In the genomic region with DNA sequence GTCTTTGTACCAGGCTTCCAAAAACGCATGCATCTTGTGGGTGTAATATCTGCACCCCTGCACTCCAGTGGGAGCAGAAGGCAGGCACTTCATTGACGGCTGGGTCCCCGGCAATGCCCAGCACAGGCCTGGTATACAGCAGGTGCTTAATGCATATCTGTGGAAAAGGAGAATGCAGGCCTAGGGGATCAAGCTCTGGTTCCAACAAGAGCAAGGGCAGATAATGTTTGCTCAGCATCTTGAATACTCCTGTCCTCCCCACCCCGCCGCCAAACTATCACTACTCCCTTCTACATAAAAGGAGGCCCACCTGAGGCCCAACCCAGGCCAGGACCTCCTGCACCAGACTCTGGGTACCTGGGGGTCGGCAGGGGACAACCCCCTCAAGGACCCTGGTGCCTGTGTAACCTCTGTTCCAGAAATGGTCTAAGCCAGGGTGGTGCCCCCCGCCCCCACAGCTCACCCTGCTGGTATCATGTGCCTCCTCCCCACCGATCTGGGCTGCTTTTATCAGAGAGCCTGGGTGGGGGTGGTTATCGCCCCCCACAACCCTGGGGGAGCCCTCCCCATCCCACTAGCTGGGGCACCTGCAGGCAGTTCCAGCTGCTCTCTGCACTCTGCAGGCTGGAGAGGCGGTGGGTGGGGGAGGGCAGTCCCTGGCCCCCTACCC, we compare ENCODE assay signal across 9 cellular contexts. TPM values are rescaled to one million over a fixed set of nuclear protein-coding genes. Genes with fewer than 3 reads are reported as not detected.
DNase-seq lines count a peak whose midpoint lies in the region; ATAC-seq and TF ChIP-seq lines count a peak whose summit lies in the region.
"Had no signal": no experiment of that assay in that cellular context is flagged by ENCODE, and none has a peak within 500 bp of the region (broad histone marks: within the 10 kb centered on the region; RNA-seq: fewer than 3 reads in every experiment).

No MANE protein-coding gene starts in this region.

- no peak overlapping the region for H3K4me3 ChIP-seq in esophagus muscularis mucosa

- peaks cover 0 to 5% (median 0%) of the 10 kb centered on the region in 4 donors for H3K36me3 ChIP-seq in esophagus muscularis mucosa

- no peak for TF ChIP-seq EP300 in esophagus muscularis mucosa (IDR thresholded peaks at IDR 0.05)

- no peaks in the 10 kb centered on the region for H3K9me3 Mint-ChIP-seq in T-helper 1 cell treated with Interleukin-12 subunit alpha and Interleukin-12 subunit beta and Interleukin-4 antibody, amounts not matched to agents 30 μg/mL and 1 μg/mL, for 36 hours
- H3K9me3 Mint-ChIP-seq in T-cell: no peaks in the 10 kb centered on the region
- no peaks in the 10 kb centered on the region for H3K9me3 Mint-ChIP-seq in stimulated activated effector memory CD8-positive, alpha-beta T cell treated with anti-CD3 and anti-CD28 coated beads, Interleukin-12 subunit alpha, Interleukin-12 subunit beta, amount 100 ng/mL, for 72 hours

- H3K4me1 Mint-ChIP-seq in T-helper 1 cell treated with Interleukin-12 subunit alpha and Interleukin-12 subunit beta and Interleukin-4 antibody, amounts not matched to agents 30 μg/mL and 1 μg/mL, for 36 hours (ENCODE audit: low read depth): peaks cover 26% of the 10 kb centered on the region
- H3K4me1 Mint-ChIP-seq in T-cell: peaks cover 51 to 62% (median 59%) of the 10 kb centered on the region in 3 donors
- H3K4me1 Mint-ChIP-seq in stimulated activated effector memory CD8-positive, alpha-beta T cell treated with anti-CD3 and anti-CD28 coated beads, Interleukin-12 subunit alpha, Interleukin-12 subunit beta, amount 100 ng/mL, for 72 hours: peaks cover 61% of the 10 kb centered on the region

- TF ChIP-seq POLR2A in esophagus muscularis mucosa (IDR thresholded peaks at IDR 0.05; ENCODE audit: low read depth): no peak
- no peak for TF ChIP-seq POLR2A in GM18505 (IDR thresholded peaks at IDR 0.05; ENCODE audit: borderline replicate concordance, extremely low read depth, insufficient read depth, insufficient read length)

- 64% methylated on average over 6 of the region's 10 CpGs for WGBS in esophagus muscularis mucosa

- H3K27ac Mint-ChIP-seq in T-helper 1 cell treated with Interleukin-12 subunit alpha and Interleukin-12 subunit beta and Interleukin-4 antibody, amounts not matched to agents 30 μg/mL and 1 μg/mL, for 36 hours: no peak overlapping the region
- peak overlapping the region; percentile 78 to 85 for H3K27ac Mint-ChIP-seq in T-cell
- H3K27ac Mint-ChIP-seq in stimulated activated effector memory CD8-positive, alpha-beta T cell treated with anti-CD3 and anti-CD28 coated beads, Interleukin-12 subunit alpha, Interleukin-12 subunit beta, amount 100 ng/mL, for 72 hours: peak overlapping the region; percentile 88

- no peak for TF ChIP-seq CTCF in esophagus muscularis mucosa (IDR thresholded peaks at IDR 0.05)

- CTCF ChIA-PET in T-cell (lab: Charles Lee): no interaction called here

- ATAC-seq in T-cell (replicated peaks in 1 of 4): no peak
- no peak for ATAC-seq in stimulated activated effector memory CD8-positive, alpha-beta T cell treated with anti-CD3 and anti-CD28 coated beads, Interleukin-12 subunit alpha, Interleukin-12 subunit beta, amount 100 ng/mL, for 72 hours
- ATAC-seq in GM18505 (IDR thresholded peaks at IDR 0.05; ENCODE audit: unreplicated experiment): no peak

- no peaks in the 10 kb centered on the region for H3K36me3 Mint-ChIP-seq in T-helper 1 cell treated with Interleukin-12 subunit alpha and Interleukin-12 subunit beta and Interleukin-4 antibody, amounts not matched to agents 30 μg/mL and 1 μg/mL, for 36 hours (ENCODE audit: low read depth)
- no peaks in the 10 kb centered on the region for H3K36me3 Mint-ChIP-seq in T-cell
- H3K36me3 Mint-ChIP-seq in stimulated activated effector memory CD8-positive, alpha-beta T cell treated with anti-CD3 and anti-CD28 coated beads, Interleukin-12 subunit alpha, Interleukin-12 subunit beta, amount 100 ng/mL, for 72 hours: peaks cover 19% of the 10 kb centered on the region

- H3K27me3 ChIP-seq in esophagus muscularis mucosa: peaks cover 0 to 75% (median 10%) of the 10 kb centered on the region in 4 donors

- H3K27ac ChIP-seq in esophagus muscularis mucosa (replicated peaks in 1 of 4): peak overlapping the region; percentile 75 to 91 (median 86)

- peaks cover 75 to 95% (median 91%) of the 10 kb centered on the region in 4 donors for H3K4me1 ChIP-seq in esophagus muscularis mucosa

- intact Hi-C loops in esophagus muscularis mucosa (cut with DNase I) (no loop called here), posterior cingulate gyrus (cut with DNase I) (no loop called here)

- H3K27me3 Mint-ChIP-seq in T-helper 1 cell treated with Interleukin-12 subunit alpha and Interleukin-12 subunit beta and Interleukin-4 antibody, amounts not matched to agents 30 μg/mL and 1 μg/mL, for 36 hours (ENCODE audit: low read depth): no peaks in the 10 kb centered on the region
- no peaks in the 10 kb centered on the region for H3K27me3 Mint-ChIP-seq in T-cell

- POLR2A ChIA-PET in T-cell (lab: Charles Lee): no interaction called here

- no peak for DNase-seq in T-helper 1 cell
- DNase-seq in T-cell: no peak
- no peak for DNase-seq in esophagus muscularis mucosa (ENCODE audit: extremely low spot score)
- DNase-seq in stimulated activated effector memory CD8-positive, alpha-beta T cell treated with anti-CD3 and anti-CD28 coated beads, Interleukin-12 subunit alpha, Interleukin-12 subunit beta, amount 100 ng/mL, for 72 hours (ENCODE audit: low spot score in 2 of 2): no peak
- DNase-seq in posterior cingulate gyrus: no peak
- DNase-seq in germinal center (ENCODE audit: low spot score): no peak
- DNase-seq: NCI-H345 had no signal

- no peaks in the 10 kb centered on the region for H3K9me3 ChIP-seq in esophagus muscularis mucosa

- H3K4me3 Mint-ChIP-seq in T-helper 1 cell treated with Interleukin-12 subunit alpha and Interleukin-12 subunit beta and Interleukin-4 antibody, amounts not matched to agents 30 μg/mL and 1 μg/mL, for 36 hours: peak overlapping the region; percentile 46
- peak overlapping the region; percentile 29 to 98 (median 53) for H3K4me3 Mint-ChIP-seq in T-cell
- peak overlapping the region; percentile 93 for H3K4me3 Mint-ChIP-seq in stimulated activated effector memory CD8-positive, alpha-beta T cell treated with anti-CD3 and anti-CD28 coated beads, Interleukin-12 subunit alpha, Interleukin-12 subunit beta, amount 100 ng/mL, for 72 hours

RNA-seq across cellular contexts. Expression of gene KLF16, which starts 4.8 kb away (rescaled TPM):
- total RNA-seq in T-cell (10 to 100 TPM; 29.8 to 61.4 (median 32.7) TPM), esophagus muscularis mucosa (10 to 100 TPM in 1 of 4 donors, 1 to 10 TPM in 3; 2.5 to 10.8 (median 8.5) TPM)

RNA-seq across cellular contexts. Expression of gene REXO1, which starts 10.3 kb away (rescaled TPM):
- total RNA-seq in T-cell (10 to 100 TPM; 68.4 to 97.5 (median 78.7) TPM), esophagus muscularis mucosa (10 to 100 TPM; 16.2 to 36.0 (median 26.1) TPM)

RNA-seq across cellular contexts. Expression of gene ABHD17A, which starts 26.7 kb away (rescaled TPM):
- 100 to 1,000 TPM; 136 to 185 (median 151) TPM for total RNA-seq in T-cell
- 100 to 1,000 TPM in 2 of 4 donors, 10 to 100 TPM in 2; 89.7 to 125 (median 102) TPM for total RNA-seq in esophagus muscularis mucosa

RNA-seq across cellular contexts. Expression of gene ATP8B3, which starts 46.5 kb away (rescaled TPM):
- total RNA-seq in T-cell (1 to 10 TPM; 3.5 to 5.7 (median 4.0) TPM), esophagus muscularis mucosa (under 1 TPM; 0.19 to 0.92 (median 0.66) TPM)

RNA-seq across cellular contexts. Expression of gene ADAT3, which starts 46.7 kb away (rescaled TPM):
- total RNA-seq in T-cell (10 to 100 TPM in 1 of 5 donors, 1 to 10 TPM in 4; 6.0 to 16.1 (median 7.7) TPM), esophagus muscularis mucosa (1 to 10 TPM; 3.8 to 5.6 (median 4.4) TPM)
